35 cellular contexts compared by ENCODE assay signal in genomic region chr6:79369026-79369425, GRCh38.
"Had no signal": no experiment of that assay in that cellular context is flagged by ENCODE, and none has a peak within 500 bp of the region (broad histone marks: within the 10 kb centered on the region; RNA-seq: fewer than 3 reads in every experiment).

No MANE protein-coding gene starts in this region.

- DNase-seq: Karpas-422, Kasumi-1, KG1, MG63, MM.1S, MV-4-11, NCI-H1048, NCI-H1092, NCI-H1092 treated with DMSO at 0.1 percent for 48 hours, NCI-H1105, NCI-H1105 treated with DMSO at 0.1 percent for 48 hours, NCI-H1417, NCI-H1417 treated with DMSO at 0.1 percent for 48 hours, NCI-H1436 treated with DMSO at 0.1 percent for 48 hours, NCI-H146, NCI-H1694, NCI-H1694 treated with DMSO at 0.1 percent for 48 hours, NCI-H187, NCI-H187 treated with DMSO at 0.1 percent for 48 hours, NCI-H1930, NCI-H2029, NCI-H2029 treated with DMSO at 0.1 percent for 48 hours, NCI-H2081, NCI-H2081 treated with DMSO at 0.1 percent for 48 hours, NCI-H2107, NCI-H2171, NCI-H2171 treated with DMSO at 0.1 percent for 48 hours, NCI-H2227 treated with DMSO at 0.1 percent for 48 hours, NCI-H226, NCI-H345, NCI-H446, NCI-H446 treated with DMSO at 0.1 percent for 48 hours, NCI-H510A, NCI-H510A treated with DMSO at 0.1 percent for 48 hours had no signal

- H3K4me3 ChIP-seq: MG63 had no signal

- H3K27ac ChIP-seq: KMS-11 had no signal

- H3K4me2 ChIP-seq: KMS-11 had no signal

- H3K9ac ChIP-seq: KMS-11 had no signal

- H3K27me3 ChIP-seq: MG63 had no signal

- H3K36me3 ChIP-seq: MG63 had no signal
